In the genomic region with DNA sequence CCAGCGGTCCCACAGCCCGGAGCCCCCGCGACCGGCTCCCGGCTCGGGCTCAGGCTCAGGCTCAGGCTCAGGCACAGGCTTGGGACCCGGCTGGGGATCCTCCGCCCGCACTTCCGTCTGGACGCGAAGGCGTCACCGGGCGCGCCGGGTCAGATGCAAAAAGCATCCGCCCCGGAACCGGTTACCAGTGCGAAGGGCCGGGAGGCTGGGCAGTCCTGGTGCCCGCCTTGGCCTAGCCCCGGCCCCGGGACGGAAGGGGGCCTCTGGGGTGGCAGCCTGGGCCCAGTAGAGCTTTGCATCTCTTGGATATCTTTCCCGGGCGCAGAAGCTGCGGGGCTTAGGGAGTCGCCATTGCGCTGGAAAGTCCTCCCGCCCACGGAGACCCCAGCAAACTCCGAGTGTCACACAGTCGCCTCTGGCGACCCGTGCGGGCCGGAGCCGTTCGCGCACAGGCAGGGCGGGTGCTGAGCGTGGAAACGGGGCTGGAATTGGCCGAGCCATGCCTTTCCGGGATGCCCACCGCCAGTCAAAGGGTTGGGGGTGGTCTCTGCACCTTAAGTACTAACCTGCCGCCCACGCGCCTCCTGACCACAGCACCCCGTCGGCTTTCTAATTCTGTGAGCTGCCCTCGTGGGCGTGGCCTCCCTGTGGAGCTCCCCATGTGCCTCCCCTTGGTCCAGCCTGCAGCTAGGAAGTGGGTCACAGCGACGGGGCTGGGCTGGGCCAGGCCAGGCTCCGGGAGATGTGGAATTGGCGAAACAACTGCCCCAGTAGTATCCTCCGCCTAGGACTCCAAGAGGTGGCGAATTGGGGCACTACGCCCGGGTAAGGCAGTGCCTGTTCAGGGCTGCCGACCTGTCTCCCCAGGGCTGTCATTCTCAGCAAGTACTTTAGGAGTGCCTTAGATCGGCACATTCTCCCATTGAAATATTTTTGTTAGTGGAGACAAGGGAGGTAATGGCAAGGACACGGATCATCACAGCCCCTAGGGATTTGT, we compare ENCODE assay signal across 8 cellular contexts. TPM values are rescaled to one million over a fixed set of nuclear protein-coding genes. Genes with fewer than 3 reads are reported as not detected.
DNase-seq lines count a peak whose midpoint lies in the region; ATAC-seq and TF ChIP-seq lines count a peak whose summit lies in the region.

A gene (minus strand): TSS at position 119 of the 997 bp plus-strand sequence. CDS start 129 bp downstream, outside the sequence.

- in situ Hi-C loops in IMR-90 (cut with MboI; ENCODE audit: low sequenced_read_pairs): loop anchor here (25.0 kb wide), 1 partner anchor 727 kb away; no protein-coding TSS in a partner anchor

- H3K4me1 ChIP-seq in IMR-90 (ENCODE audit: control insufficient read depth, insufficient read depth, low read length): peaks cover 6% of the 10 kb centered on the region

- peaks cover 0 to 10% of the 10 kb centered on the region in 2 donors for H3K36me3 Mint-ChIP-seq in naive B cell
- H3K36me3 Mint-ChIP-seq in stimulated activated effector memory CD8-positive, alpha-beta T cell treated with anti-CD3 and anti-CD28 coated beads, Interleukin-12 subunit alpha, Interleukin-12 subunit beta, amount 100 ng/mL, for 72 hours: peaks cover 18% of the 10 kb centered on the region

- no peak within 1 kb of the TSS for H2BK20ac ChIP-seq in IMR-90 (ENCODE audit: low read depth, low read length)

- H3K4me2 ChIP-seq in IMR-90 (ENCODE audit: low read depth, low read length): peak within 1 kb of the TSS; percentile 99

- peak within 1 kb of the TSS; percentile 81 for H3K23ac ChIP-seq in IMR-90 (ENCODE audit: low read depth, low read length)

- no TSS peak for BruUV-seq in IMR-90 (replicated peaks; lab: Mats Ljungman, UMichigan)

- 0 out of 2 replicates have a peak, but pooled peaks cover 4% of the 10 kb centered on the region for H3K9me1 ChIP-seq in IMR-90 (ENCODE audit: insufficient read depth, low read length)

- peak within 1 kb of the TSS; percentile 98 for H2AFZ ChIP-seq in IMR-90 (replicated peaks; ENCODE audit: low read length, poor library complexity)

- H4K20me1 ChIP-seq in IMR-90 (ENCODE audit: insufficient read depth, low read length): no peaks in the 10 kb centered on the region

- CTCF ChIA-PET in IMR-90 (lab: Yijun Ruan, JAX): interaction anchor here (0.6 to 1.8 kb wide), 3 partner anchors 61 to 173 kb away, joined by 3 to 5 read pairs (median 3); no protein-coding TSS in a partner anchor

- no peaks in the 10 kb centered on the region for H3K36me3 ChIP-seq in IMR-90 (ENCODE audit: control insufficient read depth, insufficient read depth, low read length)

- H3K18ac ChIP-seq in IMR-90 (ENCODE audit: low read depth, low read length): peak within 1 kb of the TSS; percentile 26; the same call in 1 of the 2 replicates

- ATAC-seq in GM21529 (IDR thresholded peaks at IDR 0.05; ENCODE audit: unreplicated experiment) (peak; percentile 81), IMR-90 (ENCODE audit: low read depth) (peak; percentile 91), naive B cell (ENCODE audit: low read depth in 2 of 2) (peak; percentile 78 to 80)
- peak; percentile 91 for ATAC-seq in stimulated activated effector memory CD8-positive, alpha-beta T cell treated with anti-CD3 and anti-CD28 coated beads, Interleukin-12 subunit alpha, Interleukin-12 subunit beta, amount 100 ng/mL, for 72 hours

- peak within 1 kb of the TSS; percentile 69 for H3K56ac ChIP-seq in IMR-90 (ENCODE audit: extremely low read depth, insufficient read depth, low read length)

- peak within 1 kb of the TSS; percentile 85 for H3K27ac ChIP-seq in IMR-90 (ENCODE audit: insufficient read depth, low read length)

- dilution Hi-C loops in IMR-90 (cut with HindIII; ENCODE audit: low sequenced_read_pairs, unreplicated experiment): no loop called here

- H2BK120ac ChIP-seq in IMR-90 (ENCODE audit: low read depth, low read length): peak within 1 kb of the TSS; percentile 36; the same call in 1 of the 2 replicates

- H3K9me3 Mint-ChIP-seq in naive B cell: no peaks in the 10 kb centered on the region
- H3K9me3 Mint-ChIP-seq in stimulated activated effector memory CD8-positive, alpha-beta T cell treated with anti-CD3 and anti-CD28 coated beads, Interleukin-12 subunit alpha, Interleukin-12 subunit beta, amount 100 ng/mL, for 72 hours: no peaks in the 10 kb centered on the region

- H2BK15ac ChIP-seq in IMR-90 (ENCODE audit: low read depth, low read length): peak within 1 kb of the TSS; percentile 9; the same call in 1 of the 3 replicates

- no peak for TF ChIP-seq CTCF in IMR-90 (conservative IDR thresholded peaks at IDR 0.05; ENCODE audit: low read depth, low read length)

- H4K8ac ChIP-seq in IMR-90 (ENCODE audit: low read depth in 2 of 2, low read length in 2 of 2): peak within 1 kb of the TSS; percentile 93 to 99

- H3K4me1 Mint-ChIP-seq in naive B cell: peaks cover 19 to 41% (median 25%) of the 10 kb centered on the region in 3 donors
- H3K4me1 Mint-ChIP-seq in stimulated activated effector memory CD8-positive, alpha-beta T cell treated with anti-CD3 and anti-CD28 coated beads, Interleukin-12 subunit alpha, Interleukin-12 subunit beta, amount 100 ng/mL, for 72 hours: peaks cover 29% of the 10 kb centered on the region

- POLR2A ChIA-PET in IMR-90 (lab: Charles Lee; ENCODE audit: unreplicated experiment): interaction anchor here (0.6 kb wide), 1 partner anchor 256 kb away, joined by 3 read pairs; no protein-coding TSS in a partner anchor

- peak within 1 kb of the TSS; percentile 92 for H3K4ac ChIP-seq in IMR-90 (ENCODE audit: low read depth, low read length)

- H2BK5ac ChIP-seq in IMR-90 (ENCODE audit: low read depth, low read length, poor library complexity, severe bottlenecking): peak within 1 kb of the TSS; percentile 61

- no peak for TF ChIP-seq RAD21 in IMR-90 (IDR thresholded peaks at IDR 0.05; ENCODE audit: low read length)

- no peaks in the 10 kb centered on the region for H3K27me3 ChIP-seq in IMR-90 (ENCODE audit: control insufficient read depth, insufficient read depth, low read length)

- H3K27me3 Mint-ChIP-seq in naive B cell: no peaks in the 10 kb centered on the region

- 0% methylated on average over 50 of the region's 67 CpGs; no CpG with 5 or more reads in 1 of the 2 experiments for WGBS in IMR-90 (ENCODE audit: extremely low coverage in 2 of 2, insufficient read length in 1 of 2), 2 experiments

- peak within 1 kb of the TSS; percentile 89 for H4K5ac ChIP-seq in IMR-90 (ENCODE audit: low read depth, low read length)

- H3K4me3 Mint-ChIP-seq in naive B cell: peak within 1 kb of the TSS; percentile 91 to 98 (median 97)
- H3K4me3 Mint-ChIP-seq in stimulated activated effector memory CD8-positive, alpha-beta T cell treated with anti-CD3 and anti-CD28 coated beads, Interleukin-12 subunit alpha, Interleukin-12 subunit beta, amount 100 ng/mL, for 72 hours: peak within 1 kb of the TSS; percentile 91

- DNase-seq in DMS79 (lab: John Stamatoyannopoulos, UW) (peak; percentile 70), IMR-90 (peak; percentile 79), RKO (ENCODE audit: low spot score) (peak; percentile 94), fibroblast of gingiva (ENCODE audit: low read depth) (peak; percentile 87), naive B cell (peak; percentile 84)
- DNase-seq in activated T-helper 1 cell treated with anti-CD3 and anti-CD28 coated beads, Interleukin-2, amount 50 U/mL, for 16 hours (ENCODE audit: low read depth in 1 of 2, low spot score in 1 of 2): peak; percentile 55 to 67
- peak; percentile 71 to 94 for DNase-seq in stimulated activated effector memory CD8-positive, alpha-beta T cell treated with anti-CD3 and anti-CD28 coated beads, Interleukin-12 subunit alpha, Interleukin-12 subunit beta, amount 100 ng/mL, for 72 hours (ENCODE audit: low spot score in 2 of 2)

- H4K91ac ChIP-seq in IMR-90 (ENCODE audit: insufficient read depth, low read depth, low read length): peak within 1 kb of the TSS; percentile 88

- H2AK9ac ChIP-seq in IMR-90 (replicated peaks; ENCODE audit: low read depth, low read length, poor library complexity): peak within 1 kb of the TSS; percentile 98

- H2AK5ac ChIP-seq in IMR-90 (ENCODE audit: low read depth, low read length): peak within 1 kb of the TSS; percentile 60

- H3K27ac Mint-ChIP-seq in naive B cell: peak within 1 kb of the TSS; percentile 92 to 99 (median 98)
- peak within 1 kb of the TSS; percentile 94 for H3K27ac Mint-ChIP-seq in stimulated activated effector memory CD8-positive, alpha-beta T cell treated with anti-CD3 and anti-CD28 coated beads, Interleukin-12 subunit alpha, Interleukin-12 subunit beta, amount 100 ng/mL, for 72 hours

- peak within 1 kb of the TSS; percentile 82 for H3K9ac ChIP-seq in IMR-90 (ENCODE audit: low read depth, low read length)

- peak within 1 kb of the TSS; percentile 63 for H3K4me3 ChIP-seq in IMR-90 (ENCODE audit: insufficient read depth, low read depth, low read length)

- H3K9me3 ChIP-seq in IMR-90 (ENCODE audit: control insufficient read depth, insufficient read depth, low read length): no peaks in the 10 kb centered on the region

- intact Hi-C loops in IMR-90 (cut with micrococcal nuclease): loop anchor here (1.0 to 5.0 kb wide), 2 partner anchors 92 to 173 kb away; no protein-coding TSS in a partner anchor

- H3K79me1 ChIP-seq in IMR-90 (ENCODE audit: low read depth in 1 of 2, low read length in 2 of 2): peaks cover 18 to 46% of the 10 kb centered on the region in 2 experiments

- TF ChIP-seq POLR2A in IMR-90 (IDR thresholded peaks at IDR 0.05; ENCODE audit: low read depth, low read length): peak; percentile 72

- peak within 1 kb of the TSS; percentile 93 for H3K14ac ChIP-seq in IMR-90 (replicated peaks; ENCODE audit: low read depth, low read length)

TF ChIP-seq in IMR-90, 13 proteins besides CTCF, POLR2A, EP300 and RAD21 (continues in another document):
- TF ChIP-seq FOS (IDR thresholded peaks at IDR 0.05; ENCODE audit: low read depth, low read length) (no peak), RFX5 (IDR thresholded peaks at IDR 0.05; ENCODE audit: low read depth, low read length) (no peak), SMC3 (IDR thresholded peaks at IDR 0.05; ENCODE audit: low read depth, low read length) (no peak), NFE2L2 (IDR thresholded peaks at IDR 0.05; ENCODE audit: low read depth, low read length) (no peak), MAZ (IDR thresholded peaks at IDR 0.05; ENCODE audit: borderline replicate concordance, low read depth, low read length) (peak; percentile 31; the same call in 1 of the 2 replicates), CEBPB (IDR thresholded peaks at IDR 0.05; ENCODE audit: low read depth, low read length) (no peak), MXI1 (IDR thresholded peaks at IDR 0.05; ENCODE audit: borderline replicate concordance, low read depth, low read length) (peak; percentile 90; the same call in 1 of the 2 replicates), CHD1 (IDR thresholded peaks at IDR 0.05; ENCODE audit: low read depth, low read length) (no peak)

RNA-seq across cellular contexts. Expression of the gene that starts here (rescaled TPM):
- 25.6 and 40.0 TPM in 2 replicates for total RNA-seq in IMR-90 (2012; rRNA removed)
- polyA plus RNA-seq in IMR-90 (2012; rRNA removed) (20.3 and 24.6 TPM in 2 replicates), naive B cell (ENCODE audit: low read depth in 6 of 6) (100 to 1,000 TPM; 110 to 188 (median 127) TPM)
- 9.2 and 10.0 TPM in 2 replicates for polyA plus RNA-seq in IMR-90 (2012; cell fraction: cytosol; rRNA removed)
- 2.2 and 8.8 TPM in 2 replicates for polyA plus RNA-seq in IMR-90 (2012; cell fraction: nucleus; rRNA removed; ENCODE audit: low replicate concordance)

Comparison
In these comparisons a context has a peak if more than half of its experiments do, and no peak if none do; other contexts are left out.
1. Peak in every context shown above with its lines: DNase-seq, ATAC-seq, H3K4me3 ChIP-seq and H3K27ac ChIP-seq.